ENCODE assay signal across 1 cellular context in genomic region chr3:185744997-185745843, GRCh38.
TF ChIP-seq lines count a peak whose summit lies in the region.

No MANE protein-coding gene starts in this region.

TF ChIP-seq in WTC11, 78 proteins besides CTCF, POLR2A, EP300 and RAD21 (continued from another document):
- TF ChIP-seq ARID4B (CRISPR knock-in tag; IDR thresholded peaks at IDR 0.05; ENCODE audit: borderline replicate concordance) (no peak), NR3C1 (CRISPR knock-in tag; conservative IDR thresholded peaks at IDR 0.05; ENCODE audit: low read depth) (no peak), FOXP4 (CRISPR knock-in tag; IDR thresholded peaks at IDR 0.05) (no peak), MLX (CRISPR knock-in tag; IDR thresholded peaks at IDR 0.05) (no peak), MAX (CRISPR knock-in tag; IDR thresholded peaks at IDR 0.05) (no peak), PRDM15 (CRISPR knock-in tag; IDR thresholded peaks at IDR 0.05) (no peak), E2F4 (CRISPR knock-in tag; IDR thresholded peaks at IDR 0.05; ENCODE audit: borderline replicate concordance, low read depth) (no peak), AFF4 (CRISPR knock-in tag; IDR thresholded peaks at IDR 0.05; ENCODE audit: borderline replicate concordance) (no peak), KAT7 (CRISPR knock-in tag; IDR thresholded peaks at IDR 0.05; ENCODE audit: borderline replicate concordance) (no peak), CREM (CRISPR knock-in tag; IDR thresholded peaks at IDR 0.05) (no peak), MYBL2 (CRISPR knock-in tag; IDR thresholded peaks at IDR 0.05) (no peak)
